In genomic region chr1:202710070-202711025, GRCh38 we compare ENCODE assay signal across 8 cellular contexts. TPM values are rescaled to one million over a fixed set of nuclear protein-coding genes. Genes with fewer than 3 reads are reported as not detected.
DNase-seq lines count a peak whose midpoint lies in the region; ATAC-seq, FAIRE-seq and TF ChIP-seq lines count a peak whose summit lies in the region.

Gene SYT2, minus strand, starts transcription at chr1:202710454. Its CDS starts 104,682 bp downstream, at chr1:202605772.

- no peaks in the 10 kb centered on the region for H3K9me3 Mint-ChIP-seq in stimulated activated naive CD8-positive, alpha-beta T cell treated with anti-CD3 and anti-CD28 coated beads, Interleukin-15, amount 100 ng/mL, for 72 hours

- H3K4me1 ChIP-seq in BLaER1 (peaks cover 16% of the 10 kb centered on the region), KMS-11 (ENCODE audit: low read depth, poor library complexity, severe bottlenecking) (no peaks in the 10 kb centered on the region), adipocyte (ENCODE audit: control insufficient read depth, insufficient read depth, low read length) (peaks cover 10% of the 10 kb centered on the region), kidney (ENCODE audit: control insufficient read depth in 1 of 2, insufficient read depth in 1 of 2, low read depth in 1 of 2, low read length in 2 of 2) (peaks cover 0 to 2% of the 10 kb centered on the region in 2 donors)

- H3K4me1 Mint-ChIP-seq in stimulated activated naive CD8-positive, alpha-beta T cell treated with anti-CD3 and anti-CD28 coated beads, Interleukin-15, amount 100 ng/mL, for 72 hours: peaks cover 14% of the 10 kb centered on the region

- peak within 1 kb of the TSS; percentile 30 to 61 for H3K4me3 Mint-ChIP-seq in stimulated activated naive CD8-positive, alpha-beta T cell treated with anti-CD3 and anti-CD28 coated beads, Interleukin-15, amount 100 ng/mL, for 72 hours

- no peak for FAIRE-seq in kidney (lab: Jason Lieb, UNC)

- H3K9me3 ChIP-seq in BLaER1: no peaks in the 10 kb centered on the region
- H3K9me3 ChIP-seq in adipocyte (ENCODE audit: control insufficient read depth, low read length): no peaks in the 10 kb centered on the region
- H3K9me3 ChIP-seq in kidney (ENCODE audit: control insufficient read depth in 1 of 2, low read length in 2 of 2): no peaks in the 10 kb centered on the region

- no peaks in the 10 kb centered on the region for H3K79me2 ChIP-seq in KMS-11 (ENCODE audit: insufficient read depth, low read depth)

- no peak for TF ChIP-seq CTCF in KMS-11 (conservative IDR thresholded peaks at IDR 0.05; ENCODE audit: low read depth, low read length)
- no peak for TF ChIP-seq CTCF in kidney (IDR thresholded peaks at IDR 0.05; ENCODE audit: borderline replicate concordance, extremely low read depth, insufficient read depth)
- no peak for TF ChIP-seq CTCF in GM13977 (IDR thresholded peaks at IDR 0.05; ENCODE audit: extremely low read depth, insufficient read depth, missing control alignments)

- peak within 1 kb of the TSS; percentile 95 for H3K4me2 ChIP-seq in BLaER1
- peak within 1 kb of the TSS; percentile 19; the same call in 1 of the 2 replicates for H3K4me2 ChIP-seq in KMS-11

- no peaks in the 10 kb centered on the region for H3K36me3 ChIP-seq in BLaER1
- H3K36me3 ChIP-seq in KMS-11 (ENCODE audit: insufficient read depth): no peaks in the 10 kb centered on the region
- H3K36me3 ChIP-seq in adipocyte (ENCODE audit: control insufficient read depth, insufficient read depth, low read length, severe bottlenecking): no peaks in the 10 kb centered on the region
- no peaks in the 10 kb centered on the region for H3K36me3 ChIP-seq in kidney (ENCODE audit: control insufficient read depth in 1 of 2, insufficient read depth in 2 of 2, low read length in 2 of 2)

- H3K27me3 ChIP-seq in BLaER1: peaks cover 56% of the 10 kb centered on the region
- H3K27me3 ChIP-seq in KMS-11 (ENCODE audit: insufficient read depth, low read depth): peaks cover 66% of the 10 kb centered on the region
- peaks cover 79% of the 10 kb centered on the region for H3K27me3 ChIP-seq in adipocyte (replicated peaks; ENCODE audit: control insufficient read depth, insufficient read depth, low read length)

- no peak within 1 kb of the TSS; the same call in 1 of the 2 replicates for H2AFZ ChIP-seq in KMS-11 (ENCODE audit: low read depth)

- in situ Hi-C loops in GM13977 (cut with MboI; ENCODE audit: low pct_unique_long_range_greater_than_20kb, low sequenced_read_pairs, unreplicated experiment): loop anchor here (25.0 kb wide), 2 partner anchors 248 to 523 kb away; partner anchors contain the start of gene LGR6

- ATAC-seq in stimulated activated naive CD8-positive, alpha-beta T cell treated with anti-CD3 and anti-CD28 coated beads, Interleukin-15, amount 100 ng/mL, for 72 hours: peak; percentile 45
- ATAC-seq in GM19351 (IDR thresholded peaks at IDR 0.05; ENCODE audit: unreplicated experiment): no peak

- intact Hi-C loops in kidney (cut with DNase I): loop anchor here (10.0 kb wide), 1 partner anchor 526 kb away; no protein-coding TSS in a partner anchor

- H3K9ac ChIP-seq in BLaER1 (peak within 1 kb of the TSS; percentile 45; the same call in 1 of the 2 replicates), KMS-11 (no peak within 1 kb of the TSS), adipocyte (ENCODE audit: low read length) (no peak within 1 kb of the TSS), kidney (ENCODE audit: low read length in 2 of 2) (no peak within 1 kb of the TSS)

- no peak within 1 kb of the TSS for H3K27ac Mint-ChIP-seq in stimulated activated naive CD8-positive, alpha-beta T cell treated with anti-CD3 and anti-CD28 coated beads, Interleukin-15, amount 100 ng/mL, for 72 hours

- H3K4me3 ChIP-seq in BLaER1: peak within 1 kb of the TSS; percentile 60
- no peak within 1 kb of the TSS for H3K4me3 ChIP-seq in KMS-11 (IDR thresholded peaks at IDR 0.05; ENCODE audit: insufficient read depth, low read depth, low read length)
- H3K4me3 ChIP-seq in adipocyte (ENCODE audit: low read length): peak within 1 kb of the TSS; percentile 67
- peak within 1 kb of the TSS in 1 of 2 donors; percentile 39 for H3K4me3 ChIP-seq in kidney (ENCODE audit: low read length in 2 of 2)

- H3K27me3 Mint-ChIP-seq in stimulated activated naive CD8-positive, alpha-beta T cell treated with anti-CD3 and anti-CD28 coated beads, Interleukin-15, amount 100 ng/mL, for 72 hours: peaks cover 84% of the 10 kb centered on the region

- H3K27ac ChIP-seq in BLaER1 (no peak within 1 kb of the TSS), KMS-11 (no peak within 1 kb of the TSS), kidney (ENCODE audit: low read depth in 2 of 2, low read length in 2 of 2) (no peak within 1 kb of the TSS)

- DNase-seq in adipocyte (ENCODE audit: low read depth): peak; percentile 54
- peak; percentile 82 for DNase-seq in kidney
- DNase-seq in stimulated activated naive CD8-positive, alpha-beta T cell treated with anti-CD3 and anti-CD28 coated beads, Interleukin-15, amount 100 ng/mL, for 72 hours: peak in 1 of 2 donors; percentile 15
- DNase-seq in GM13977 (ENCODE audit: low spot score): no peak
- no peak for DNase-seq in inferior parietal cortex (ENCODE audit: extremely low spot score)

- H4K20me1 ChIP-seq in BLaER1 (peaks cover 44% of the 10 kb centered on the region), KMS-11 (ENCODE audit: insufficient read depth) (no peaks in the 10 kb centered on the region)

RNA-seq across cellular contexts. Expression of gene SYT2, which starts in this region (rescaled TPM):
- total RNA-seq in kidney: 0.19 TPM
- 0.15 TPM for polyA plus RNA-seq in kidney (ENCODE audit: insufficient read depth, low read depth, low replicate concordance)

Comparison
In these comparisons a context has a peak if more than half of its experiments do, and no peak if none do; other contexts are left out.
1. Peak in DNase-seq in kidney; RNA of the gene not detected or under 1 TPM.